Comparison of ENCODE assay signal across 8 cellular contexts in the genomic region with DNA sequence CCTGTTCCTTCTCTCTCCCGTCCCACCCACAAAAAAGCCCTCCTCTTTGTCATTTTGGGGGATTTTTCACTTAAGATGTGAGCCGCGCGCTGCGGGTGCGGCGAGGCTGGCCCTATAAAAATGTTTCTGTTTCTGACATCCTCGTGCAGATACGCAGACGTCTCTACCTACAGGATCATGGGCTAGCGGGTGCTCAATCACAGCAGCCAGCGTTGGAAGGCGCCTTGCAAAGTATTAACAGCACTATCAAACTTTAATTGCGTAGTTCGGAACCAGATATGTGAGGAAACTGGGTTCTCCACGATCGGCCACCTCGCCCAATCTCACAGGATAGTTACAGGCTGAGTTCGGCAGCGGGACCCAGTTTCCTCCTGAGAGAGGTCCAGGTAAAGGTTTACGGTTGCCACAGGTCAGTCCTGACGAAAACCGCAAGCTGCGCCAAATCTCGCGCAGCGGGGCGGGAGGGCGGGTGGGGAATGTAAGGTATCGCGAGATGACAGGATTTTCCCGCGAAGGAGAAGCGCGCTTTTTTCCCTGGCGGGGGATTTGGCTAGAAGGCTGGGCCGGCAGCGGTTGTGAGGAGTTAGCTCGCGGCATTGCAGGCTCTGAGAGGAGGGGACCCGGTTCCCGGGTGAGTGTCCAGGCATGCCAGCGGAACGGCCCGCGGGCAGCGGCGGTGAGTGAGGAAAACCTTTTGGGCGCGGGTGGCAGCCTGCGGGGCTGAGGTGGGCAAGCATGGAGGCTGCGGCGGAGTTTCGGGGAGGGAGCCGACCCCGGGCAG. TPM values are rescaled to one million over a fixed set of nuclear protein-coding genes. Genes with fewer than 3 reads are reported as not detected.
DNase-seq lines count a peak whose midpoint lies in the region; ATAC-seq and TF ChIP-seq lines count a peak whose summit lies in the region.

HELLS (plus strand) TSS at position 512 of the 781 bp plus-strand sequence; CDS start at position 646, 134 bp downstream.

- H3K4me1 ChIP-seq in ascending aorta (peaks cover 0 to 11% of the 10 kb centered on the region in 2 donors), aorta (ENCODE audit: control insufficient read depth in 1 of 2, insufficient read depth in 2 of 2, low read length in 2 of 2) (peaks cover 0 to 3% of the 10 kb centered on the region in 2 donors)

- DNase-seq in NCI-H146 treated with DMSO at 0.1 percent for 48 hours (lab: John Stamatoyannopoulos, UW; ENCODE audit: unreplicated experiment): peak; percentile 79
- peak; percentile 41 to 89 (median 64) for DNase-seq in T-helper 2 cell
- peak in 1 of 2 donors; percentile 88 for DNase-seq in ascending aorta (ENCODE audit: low spot score in 2 of 2)
- DNase-seq in hepatic stellate cell (ENCODE audit: low spot score): peak; percentile 87
- peak; percentile 74 for DNase-seq in renal cortical epithelial cell (ENCODE audit: low read depth)
- peak; percentile 82 to 91 for DNase-seq in aorta

- H3K27ac ChIP-seq in ascending aorta (peak within 1 kb of the TSS; percentile 51 to 54), aorta (ENCODE audit: low read depth in 1 of 2, low read length in 2 of 2) (peak within 1 kb of the TSS in 1 of 2 donors; percentile 56)

- 0 to 1% methylated on average over 56 of the region's 56 CpGs for WGBS in aorta, 2 donors

- H3K9me3 ChIP-seq in ascending aorta (no peaks in the 10 kb centered on the region), aorta (ENCODE audit: control insufficient read depth, low read length) (no peaks in the 10 kb centered on the region)

- H3K36me3 ChIP-seq in ascending aorta (no peaks in the 10 kb centered on the region), aorta (ENCODE audit: control insufficient read depth in 1 of 2, insufficient read depth in 2 of 2, low read length in 1 of 2) (no peaks in the 10 kb centered on the region)

- ATAC-seq in GM18505 (IDR thresholded peaks at IDR 0.05; ENCODE audit: unreplicated experiment) (peak; percentile 75), HG02885 (IDR thresholded peaks at IDR 0.05; ENCODE audit: poor library complexity, unreplicated experiment) (peak; percentile 73), aorta (ENCODE audit: low FRiP score) (peak; percentile 93)

- H3K4me3 ChIP-seq in ascending aorta (peak within 1 kb of the TSS; percentile 69 to 83), aorta (ENCODE audit: low read length in 2 of 2) (peak within 1 kb of the TSS; percentile 61 to 84)

- no peak for TF ChIP-seq CTCF in ascending aorta (IDR thresholded peaks at IDR 0.05)

- peak; percentile 49 for TF ChIP-seq POLR2A in GM18505 (IDR thresholded peaks at IDR 0.05; ENCODE audit: borderline replicate concordance, extremely low read depth, insufficient read depth, insufficient read length)

- H3K27me3 ChIP-seq in ascending aorta (no peaks in the 10 kb centered on the region), aorta (ENCODE audit: control insufficient read depth in 1 of 2, insufficient read depth in 2 of 2, low read length in 1 of 2) (no peaks in the 10 kb centered on the region)

- intact Hi-C loops in ascending aorta (cut with DNase I): no loop called here
- intact Hi-C loops in aorta (cut with DNase I): no loop called here

RNA-seq across cellular contexts. Expression of gene HELLS, which starts in this region (rescaled TPM):
- total RNA-seq in ascending aorta (25.1 TPM), renal cortical epithelial cell (18.9 and 24.3 TPM in 2 replicates), aorta (10 to 100 TPM in 1 of 2 donors, 1 to 10 TPM in 1; 3.7 to 10.8 TPM)
- polyA plus RNA-seq in aorta: 1 to 10 TPM in 1 of 2 donors, under 1 TPM in 1; 0.88 to 1.1 TPM
